8 cellular contexts compared by ENCODE assay signal in the genomic region with DNA sequence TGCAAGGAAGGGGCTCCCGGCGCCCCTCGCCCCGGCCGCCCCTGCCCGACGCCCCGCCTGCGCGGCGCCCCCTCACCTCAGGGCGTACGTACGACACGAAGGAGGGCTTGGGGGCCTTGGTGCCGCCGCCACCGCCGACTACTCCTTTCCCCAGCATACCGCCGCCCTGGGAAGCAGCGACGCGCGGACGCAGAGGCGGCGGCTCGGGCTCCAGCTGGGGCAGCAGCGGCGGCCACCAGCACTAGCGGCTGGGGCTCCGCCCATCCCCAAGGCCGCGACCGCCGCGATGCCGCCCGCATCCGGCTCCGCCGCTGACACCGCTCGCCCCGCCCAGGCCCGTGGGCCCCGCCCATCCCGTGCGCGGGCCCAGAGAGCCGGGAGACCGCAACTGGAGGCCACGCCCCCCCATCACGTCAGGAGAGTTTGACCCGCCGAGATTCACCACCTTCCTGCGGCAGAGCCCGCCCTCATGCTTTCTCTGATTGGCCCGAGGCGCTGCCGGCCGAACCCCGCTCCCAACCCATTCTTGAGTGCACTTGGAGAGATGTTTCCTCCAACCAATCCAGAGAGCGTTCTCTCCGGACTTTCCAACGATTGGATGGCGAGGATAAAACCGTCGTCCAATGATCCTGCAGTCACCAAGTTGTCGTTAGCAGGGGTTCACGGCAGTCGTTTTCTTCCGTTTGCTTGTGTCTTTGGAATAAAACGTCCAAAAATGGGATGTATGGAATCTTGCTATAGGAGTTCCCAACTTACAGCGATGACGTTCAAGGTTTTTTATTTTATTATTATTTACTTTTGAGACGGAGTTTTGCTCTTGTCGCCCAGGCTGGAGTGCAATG. TPM values are rescaled to one million over a fixed set of nuclear protein-coding genes. Genes with fewer than 3 reads are reported as not detected.
DNase-seq lines count a peak whose midpoint lies in the region; ATAC-seq and TF ChIP-seq lines count a peak whose summit lies in the region.

A gene with protein sequence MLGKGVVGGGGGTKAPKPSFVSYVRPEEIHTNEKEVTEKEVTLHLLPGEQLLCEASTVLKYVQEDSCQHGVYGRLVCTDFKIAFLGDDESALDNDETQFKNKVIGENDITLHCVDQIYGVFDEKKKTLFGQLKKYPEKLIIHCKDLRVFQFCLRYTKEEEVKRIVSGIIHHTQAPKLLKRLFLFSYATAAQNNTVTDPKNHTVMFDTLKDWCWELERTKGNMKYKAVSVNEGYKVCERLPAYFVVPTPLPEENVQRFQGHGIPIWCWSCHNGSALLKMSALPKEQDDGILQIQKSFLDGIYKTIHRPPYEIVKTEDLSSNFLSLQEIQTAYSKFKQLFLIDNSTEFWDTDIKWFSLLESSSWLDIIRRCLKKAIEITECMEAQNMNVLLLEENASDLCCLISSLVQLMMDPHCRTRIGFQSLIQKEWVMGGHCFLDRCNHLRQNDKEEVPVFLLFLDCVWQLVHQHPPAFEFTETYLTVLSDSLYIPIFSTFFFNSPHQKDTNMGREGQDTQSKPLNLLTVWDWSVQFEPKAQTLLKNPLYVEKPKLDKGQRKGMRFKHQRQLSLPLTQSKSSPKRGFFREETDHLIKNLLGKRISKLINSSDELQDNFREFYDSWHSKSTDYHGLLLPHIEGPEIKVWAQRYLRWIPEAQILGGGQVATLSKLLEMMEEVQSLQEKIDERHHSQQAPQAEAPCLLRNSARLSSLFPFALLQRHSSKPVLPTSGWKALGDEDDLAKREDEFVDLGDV (minus strand): TSS at position 258 of the 842 bp plus-strand sequence. CDS start 101 bp downstream, at position 157.

- POLR2A ChIA-PET in HEK293T (lab: Yijun Ruan, JAX): interaction anchor here (0.6 to 0.9 kb wide), 3 partner anchors 16 to 79 kb away, joined by 3 to 5 read pairs (median 4); no protein-coding TSS in a partner anchor

- no peaks in the 10 kb centered on the region for H3K9me3 Mint-ChIP-seq in neural progenitor cell

- peak; percentile 98 for DNase-seq in GF-D8 (lab: John Stamatoyannopoulos, UW)
- peak; percentile 98 for DNase-seq in HEK293T (ENCODE audit: extremely low spot score)
- peak; percentile 99 for DNase-seq in MV-4-11 (lab: John Stamatoyannopoulos, UW)
- DNase-seq in SK-MEL-5 (ENCODE audit: low read depth, low spot score): peak; percentile 100
- peak; percentile 100 for DNase-seq in activated naive CD4-positive, alpha-beta T cell treated with Interleukin-2 at 50 U/mL for 16 hours
- peak; percentile 97 to 98 for DNase-seq in foreskin keratinocyte
- DNase-seq in neural progenitor cell (ENCODE audit: low spot score): peak; percentile 100
- DNase-seq in stromal cell of bone marrow (ENCODE audit: low read depth): peak; percentile 99

- H3K9me3 ChIP-seq in neural progenitor cell (ENCODE audit: low read depth): no peaks in the 10 kb centered on the region

- peak within 1 kb of the TSS; percentile 100 for H3K4me3 ChIP-seq in neural progenitor cell

- H3K27ac Mint-ChIP-seq in neural progenitor cell: peak within 1 kb of the TSS; percentile 93

- H3K4me3 Mint-ChIP-seq in neural progenitor cell: peak within 1 kb of the TSS; percentile 97

- H3K4me1 ChIP-seq in foreskin keratinocyte (peaks cover 4% of the 10 kb centered on the region), neural progenitor cell (peaks cover 9% of the 10 kb centered on the region)

- peaks cover 10% of the 10 kb centered on the region for H3K4me1 Mint-ChIP-seq in neural progenitor cell

- peak within 1 kb of the TSS; percentile 86 for H3K4me2 ChIP-seq in neural progenitor cell

- CTCF ChIA-PET in HEK293T (lab: Yijun Ruan, JAX): no interaction called here

- H2AFZ ChIP-seq in neural progenitor cell (replicated peaks): peak within 1 kb of the TSS; percentile 93

- peak; percentile 95 for ATAC-seq in foreskin keratinocyte

- H3K36me3 Mint-ChIP-seq in neural progenitor cell: peaks cover 12% of the 10 kb centered on the region

- H3F3A ChIP-seq in neural progenitor cell (ENCODE audit: low read depth): peaks cover 14% of the 10 kb centered on the region

- no peaks in the 10 kb centered on the region for H3K27me3 ChIP-seq in foreskin keratinocyte
- H3K27me3 ChIP-seq in neural progenitor cell: no peaks in the 10 kb centered on the region

- H3K27me3 Mint-ChIP-seq in neural progenitor cell (ENCODE audit: insufficient read depth, low read depth): peaks cover 4% of the 10 kb centered on the region

- in situ Hi-C loops in SK-MEL-5 (cut with HindIII; ENCODE audit: low pct_unique_long_range_greater_than_20kb, low sequenced_read_pairs): no loop called here

- peak within 1 kb of the TSS; percentile 82 for H3K9ac ChIP-seq in neural progenitor cell

- H4K20me1 ChIP-seq in neural progenitor cell (ENCODE audit: low read depth): peaks cover 9% of the 10 kb centered on the region

- TF ChIP-seq CTCF in foreskin keratinocyte (conservative IDR thresholded peaks at IDR 0.05) (peak; percentile 4), neural progenitor cell (IDR thresholded peaks at IDR 0.05) (no peak)

- peaks cover 44% of the 10 kb centered on the region for H3K79me2 ChIP-seq in neural progenitor cell (ENCODE audit: low read depth)

- H3K36me3 ChIP-seq in neural progenitor cell: no peaks in the 10 kb centered on the region

- H3K27ac ChIP-seq in foreskin keratinocyte (peak within 1 kb of the TSS; percentile 0), neural progenitor cell (peak within 1 kb of the TSS; percentile 90)

TF ChIP-seq in HEK293T, 16 proteins besides CTCF, POLR2A, EP300 and RAD21:
- no peak for TF ChIP-seq L3MBTL2 (conservative IDR thresholded peaks at IDR 0.05)
- TF ChIP-seq TARDBP (IDR thresholded peaks at IDR 0.05): no peak
- TF ChIP-seq, protein P1, sequence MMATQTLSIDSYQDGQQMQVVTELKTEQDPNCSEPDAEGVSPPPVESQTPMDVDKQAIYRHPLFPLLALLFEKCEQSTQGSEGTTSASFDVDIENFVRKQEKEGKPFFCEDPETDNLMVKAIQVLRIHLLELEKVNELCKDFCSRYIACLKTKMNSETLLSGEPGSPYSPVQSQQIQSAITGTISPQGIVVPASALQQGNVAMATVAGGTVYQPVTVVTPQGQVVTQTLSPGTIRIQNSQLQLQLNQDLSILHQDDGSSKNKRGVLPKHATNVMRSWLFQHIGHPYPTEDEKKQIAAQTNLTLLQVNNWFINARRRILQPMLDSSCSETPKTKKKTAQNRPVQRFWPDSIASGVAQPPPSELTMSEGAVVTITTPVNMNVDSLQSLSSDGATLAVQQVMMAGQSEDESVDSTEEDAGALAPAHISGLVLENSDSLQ (IDR thresholded peaks at IDR 0.05): peak; percentile 99

RNA-seq across cellular contexts. Expression of the gene that starts here (rescaled TPM):
- total RNA-seq in SK-MEL-5 (2014; rRNA removed; shearing (Covaris generic)): 19.5 and 24.8 TPM in 2 replicates
- 37.4 and 42.7 TPM in 2 replicates for polyA plus RNA-seq in SK-MEL-5 (2015; cell fraction: cytosol; rRNA removed)
- 29.0 and 44.0 TPM in 2 replicates for polyA plus RNA-seq in SK-MEL-5 (2015; cell fraction: nucleus; rRNA removed)
- total RNA-seq in foreskin keratinocyte (17.1 and 19.3 TPM in 2 replicates), neural progenitor cell (ENCODE audit: low replicate concordance) (20.0 and 22.0 TPM in 2 replicates)
- 4.5 and 5.7 TPM in 2 replicates for polyA plus RNA-seq in foreskin keratinocyte

Comparison
In these comparisons a context has a peak if more than half of its experiments do, and no peak if none do; other contexts are left out.
1. Peak in every context shown above with its lines: DNase-seq, ATAC-seq, H3K4me3 ChIP-seq and H3K27ac ChIP-seq.